8 cellular contexts compared by ENCODE assay signal in genomic region chr1:230867903-230868735, GRCh38. TPM values are rescaled to one million over a fixed set of nuclear protein-coding genes. Genes with fewer than 3 reads are reported as not detected.
DNase-seq lines count a peak whose midpoint lies in the region; ATAC-seq and TF ChIP-seq lines count a peak whose summit lies in the region.

Gene C1orf198, minus strand, starts transcription at chr1:230868521. Its CDS starts 9 bp downstream, at chr1:230868512.

- peak; percentile 92 for ATAC-seq in CD4-positive, alpha-beta T cell (ENCODE audit: poor library complexity)
- ATAC-seq in GM19397 (IDR thresholded peaks at IDR 0.05; ENCODE audit: unreplicated experiment) (peak; percentile 80), HG03521 (IDR thresholded peaks at IDR 0.05; ENCODE audit: unreplicated experiment) (peak; percentile 81), omental fat pad (ENCODE audit: low FRiP score) (peak; percentile 87)

- no peak for TF ChIP-seq CTCF in CD4-positive, alpha-beta T cell (IDR thresholded peaks at IDR 0.05)
- TF ChIP-seq CTCF in omental fat pad (IDR thresholded peaks at IDR 0.05): no peak

- H3K9me3 Mint-ChIP-seq in CD4-positive, alpha-beta T cell: no peaks in the 10 kb centered on the region

- no peaks in the 10 kb centered on the region for H3K9me3 ChIP-seq in CD4-positive, alpha-beta T cell (ENCODE audit: control insufficient read depth, low read length)

- peak within 1 kb of the TSS; percentile 93 for H3K4me3 Mint-ChIP-seq in CD4-positive, alpha-beta T cell

- H3K27ac ChIP-seq in CD4-positive, alpha-beta T cell (ENCODE audit: low read depth, low read length): no peak within 1 kb of the TSS
- peak within 1 kb of the TSS; percentile 92 for H3K27ac ChIP-seq in temporal lobe (ENCODE audit: low read depth, low read length)

- intact Hi-C loops in CD4-positive, alpha-beta T cell (cut with DNase I, micrococcal nuclease): loop anchor here in 1 of 2 experiments (2.0 to 10.0 kb wide), 4 partner anchors 111 to 557 kb away; partner anchors contain the start of genes ARV1, COG2, EGLN1 and FAM89A

- POLR2A ChIA-PET in CD4-positive, alpha-beta T cell (lab: Charles Lee): interaction anchor here (0.8 to 1.0 kb wide), 2 partner anchors 15 to 111 kb away, joined by 3 to 4 read pairs; partner anchors contain the start of genes ARV1 and TTC13

- peaks cover 19% of the 10 kb centered on the region for H3K4me1 Mint-ChIP-seq in CD4-positive, alpha-beta T cell (ENCODE audit: low read depth)

- H3K27me3 Mint-ChIP-seq in CD4-positive, alpha-beta T cell: peaks cover 20% of the 10 kb centered on the region

- peak; percentile 57 to 83 (median 68) for DNase-seq in CD4-positive, alpha-beta T cell
- DNase-seq in RPMI8226: peak; percentile 68
- peak; percentile 44 to 75 (median 64) for DNase-seq in activated naive CD4-positive, alpha-beta T cell (lab: John Stamatoyannopoulos, UW)
- peak; percentile 78 for DNase-seq in globus pallidus (ENCODE audit: low spot score)
- DNase-seq in omental fat pad (ENCODE audit: low spot score): peak; percentile 51

- H3K27me3 ChIP-seq in CD4-positive, alpha-beta T cell (ENCODE audit: control insufficient read depth, insufficient read depth, low read length): peaks cover 21% of the 10 kb centered on the region

- H3K27ac Mint-ChIP-seq in CD4-positive, alpha-beta T cell: no peak within 1 kb of the TSS

- no peaks in the 10 kb centered on the region for H3K36me3 Mint-ChIP-seq in CD4-positive, alpha-beta T cell (ENCODE audit: low read depth)

- CTCF ChIA-PET in CD4-positive, alpha-beta T cell (lab: Charles Lee): interaction anchor here (1.1 kb wide), 1 partner anchor 87 kb away, joined by 5 read pairs; no protein-coding TSS in a partner anchor

RNA-seq across cellular contexts. Expression of gene C1orf198, which starts in this region (rescaled TPM):
- 1 to 10 TPM; 2.2 TPM for total RNA-seq in CD4-positive, alpha-beta T cell
- total RNA-seq in omental fat pad (10 to 100 TPM; 32.8 to 98.4 (median 63.2) TPM), temporal lobe (17.9 TPM)
